In genomic region chr6:29516108-29516507, GRCh38 we compare ENCODE assay signal across 8 cellular contexts. TPM values are rescaled to one million over a fixed set of nuclear protein-coding genes. Genes with fewer than 3 reads are reported as not detected.
DNase-seq lines count a peak whose midpoint lies in the region; ATAC-seq and TF ChIP-seq lines count a peak whose summit lies in the region.

No MANE protein-coding gene starts in this region.

- TF ChIP-seq CTCF in Calu3 (IDR thresholded peaks at IDR 0.05; ENCODE audit: unreplicated experiment), result no peak
- no peak for TF ChIP-seq CTCF in glutamatergic neuron (IDR thresholded peaks at IDR 0.05; ENCODE audit: partially characterized antibody, unreplicated experiment)
- no peak for TF ChIP-seq CTCF in thyroid gland (IDR thresholded peaks at IDR 0.05)

- no peaks in the 10 kb centered on the region for H3K36me3 Mint-ChIP-seq in Calu3 (ENCODE audit: insufficient read depth, unreplicated experiment)
- no peaks in the 10 kb centered on the region for H3K36me3 Mint-ChIP-seq in activated CD4-positive, alpha-beta T cell treated with anti-CD3 and anti-CD28 coated beads, Interleukin-2, amount 10 ng/mL, durations not matched to agents 7 days and 5 days (ENCODE audit: low read depth)
- H3K36me3 Mint-ChIP-seq in glutamatergic neuron (ENCODE audit: unreplicated experiment), result no peaks in the 10 kb centered on the region

- intact Hi-C loops in Calu3 (cut with micrococcal nuclease; ENCODE audit: unreplicated experiment), result loop anchor here (10.0 kb wide), 1 partner anchor 101 kb away; the partner anchor contains the start of gene OR12D1
- intact Hi-C loops in thyroid gland (cut with DNase I), result no loop called here

- DNase-seq in Calu3, result peak; percentile 65
- peak; percentile 91 for DNase-seq in HT1080 (ENCODE audit: low read depth)
- DNase-seq in activated CD4-positive, alpha-beta T cell treated with anti-CD3 and anti-CD28 coated beads, Interleukin-2, amount 10 ng/mL, durations not matched to agents 7 days and 5 days, result peak; percentile 25
- DNase-seq in iris pigment epithelial cell (ENCODE audit: low read depth), result peak; percentile 53
- DNase-seq in glutamatergic neuron, result no peak
- DNase-seq in thyroid gland, result no peak

- CTCF ChIA-PET in Calu3 (lab: Charles Lee), result no interaction called here
- CTCF ChIA-PET in activated CD4-positive, alpha-beta T cell treated with anti-CD3 and anti-CD28 coated beads, Interleukin-2, amount 10 ng/mL, durations not matched to agents 7 days and 5 days (lab: Charles Lee), result no interaction called here

- POLR2A ChIA-PET in activated CD4-positive, alpha-beta T cell treated with anti-CD3 and anti-CD28 coated beads, Interleukin-2, amount 10 ng/mL, durations not matched to agents 7 days and 5 days (lab: Charles Lee), result no interaction called here

- H3K4me1 ChIP-seq in thyroid gland, result no peaks in the 10 kb centered on the region

- no peak overlapping the region for H3K4me3 Mint-ChIP-seq in Calu3 (ENCODE audit: low read depth, unreplicated experiment)
- no peak overlapping the region for H3K4me3 Mint-ChIP-seq in activated CD4-positive, alpha-beta T cell treated with anti-CD3 and anti-CD28 coated beads, Interleukin-2, amount 10 ng/mL, durations not matched to agents 7 days and 5 days
- H3K4me3 Mint-ChIP-seq in glutamatergic neuron (ENCODE audit: unreplicated experiment), result no peak overlapping the region

- 74 to 78% methylated on average over 6 of the region's 6 CpGs for WGBS in thyroid gland, 2 donors

- no peak overlapping the region for H3K4me3 ChIP-seq in thyroid gland (replicated peaks in 1 of 3)

- H3K4me1 Mint-ChIP-seq in Calu3 (ENCODE audit: low read depth, unreplicated experiment) (peaks cover 17% of the 10 kb centered on the region), glutamatergic neuron (ENCODE audit: low read depth, unreplicated experiment) (no peaks in the 10 kb centered on the region)
- peaks cover 13% of the 10 kb centered on the region for H3K4me1 Mint-ChIP-seq in activated CD4-positive, alpha-beta T cell treated with anti-CD3 and anti-CD28 coated beads, Interleukin-2, amount 10 ng/mL, durations not matched to agents 7 days and 5 days

- H3K9me3 Mint-ChIP-seq in Calu3 (ENCODE audit: low read depth, unreplicated experiment) (peaks cover 8% of the 10 kb centered on the region), glutamatergic neuron (ENCODE audit: unreplicated experiment) (peaks cover 6% of the 10 kb centered on the region)
- no peaks in the 10 kb centered on the region for H3K9me3 Mint-ChIP-seq in activated CD4-positive, alpha-beta T cell treated with anti-CD3 and anti-CD28 coated beads, Interleukin-2, amount 10 ng/mL, durations not matched to agents 7 days and 5 days

- H3K36me3 ChIP-seq in thyroid gland, result no peaks in the 10 kb centered on the region

- no peak for ATAC-seq in HG02798 (IDR thresholded peaks at IDR 0.05; ENCODE audit: poor library complexity, unreplicated experiment)
- no peak for ATAC-seq in GM18520 (IDR thresholded peaks at IDR 0.05; ENCODE audit: unreplicated experiment)

- peak overlapping the region; percentile 51 for H3K27ac Mint-ChIP-seq in Calu3 (ENCODE audit: unreplicated experiment)
- no peak overlapping the region for H3K27ac Mint-ChIP-seq in activated CD4-positive, alpha-beta T cell treated with anti-CD3 and anti-CD28 coated beads, Interleukin-2, amount 10 ng/mL, durations not matched to agents 7 days and 5 days
- H3K27ac Mint-ChIP-seq in glutamatergic neuron (ENCODE audit: unreplicated experiment), result no peak overlapping the region

- no TSS peak for BruUV-seq in Calu3 (replicated peaks; lab: Mats Ljungman, UMichigan)

- H3K9me3 ChIP-seq in thyroid gland, result no peaks in the 10 kb centered on the region

- H3K27me3 ChIP-seq in thyroid gland, result no peaks in the 10 kb centered on the region

- no peak overlapping the region for H3K27ac ChIP-seq in thyroid gland

- TF ChIP-seq POLR2A in thyroid gland (IDR thresholded peaks at IDR 0.05), result no peak

- no peaks in the 10 kb centered on the region for H3K27me3 Mint-ChIP-seq in Calu3 (ENCODE audit: unreplicated experiment)
- H3K27me3 Mint-ChIP-seq in activated CD4-positive, alpha-beta T cell treated with anti-CD3 and anti-CD28 coated beads, Interleukin-2, amount 10 ng/mL, durations not matched to agents 7 days and 5 days, result peaks cover 3% of the 10 kb centered on the region
- H3K27me3 Mint-ChIP-seq in glutamatergic neuron (ENCODE audit: unreplicated experiment), result no peaks in the 10 kb centered on the region

RNA-seq across cellular contexts. Expression of gene MAS1L, which starts 28.4 kb away (rescaled TPM):
- total RNA-seq in Calu3 (2022), result not detected in 2 replicates
- total RNA-seq in HT1080 (2014; rRNA removed; shearing (Covaris generic)), result not detected in 2 replicates
- 0.13 TPM in 1 of 2 replicates, not detected in the other for polyA plus RNA-seq in HT1080 (2015; cell fraction: cytosol; rRNA removed)
- not detected in 2 replicates for polyA plus RNA-seq in HT1080 (2015; cell fraction: nucleus; rRNA removed)
- not detected for total RNA-seq in activated CD4-positive, alpha-beta T cell treated with anti-CD3 and anti-CD28 coated beads, Interleukin-2, amount 10 ng/mL, durations not matched to agents 7 days and 5 days
- not detected for total RNA-seq in glutamatergic neuron (ENCODE audit: unreplicated experiment)
- total RNA-seq in thyroid gland, result not detected

RNA-seq across cellular contexts. Expression of gene UBD, which starts 43.4 kb away (rescaled TPM):
- total RNA-seq in Calu3 (2022), result 74.0 and 82.8 TPM in 2 replicates
- not detected in 2 replicates for total RNA-seq in HT1080 (2014; rRNA removed; shearing (Covaris generic))
- polyA plus RNA-seq in HT1080 (2015; cell fraction: cytosol; rRNA removed), result 0.17 TPM in 1 of 2 replicates, not detected in the other
- 1.1 TPM in 1 of 2 replicates, not detected in the other for polyA plus RNA-seq in HT1080 (2015; cell fraction: nucleus; rRNA removed)
- under 1 TPM; 0.37 to 0.42 TPM for total RNA-seq in activated CD4-positive, alpha-beta T cell treated with anti-CD3 and anti-CD28 coated beads, Interleukin-2, amount 10 ng/mL, durations not matched to agents 7 days and 5 days
- not detected for total RNA-seq in glutamatergic neuron (ENCODE audit: unreplicated experiment)
- total RNA-seq in thyroid gland, result 1 to 10 TPM in 1 of 4 donors, under 1 TPM in 1, not detected in 2; 0.93 to 1.5 TPM

RNA-seq across cellular contexts. Expression of gene OR2H1, which starts 59.2 kb away (rescaled TPM):
- not detected in 2 replicates for total RNA-seq in Calu3 (2022)
- not detected in 2 replicates for total RNA-seq in HT1080 (2014; rRNA removed; shearing (Covaris generic))
- not detected in 2 replicates for polyA plus RNA-seq in HT1080 (2015; cell fraction: cytosol; rRNA removed)
- not detected in 2 replicates for polyA plus RNA-seq in HT1080 (2015; cell fraction: nucleus; rRNA removed)
- not detected for total RNA-seq in activated CD4-positive, alpha-beta T cell treated with anti-CD3 and anti-CD28 coated beads, Interleukin-2, amount 10 ng/mL, durations not matched to agents 7 days and 5 days
- total RNA-seq in glutamatergic neuron (ENCODE audit: unreplicated experiment), result not detected
- not detected for total RNA-seq in thyroid gland

RNA-seq across cellular contexts. Expression of gene OR11A1, which starts 59.2 kb away (rescaled TPM):
- total RNA-seq in Calu3 (2022) (not detected in 2 replicates), glutamatergic neuron (ENCODE audit: unreplicated experiment) (not detected), thyroid gland (not detected)
- total RNA-seq in HT1080 (2014; rRNA removed; shearing (Covaris generic)), result not detected in 2 replicates
- not detected in 2 replicates for polyA plus RNA-seq in HT1080 (2015; cell fraction: cytosol; rRNA removed)
- polyA plus RNA-seq in HT1080 (2015; cell fraction: nucleus; rRNA removed), result not detected in 2 replicates
- not detected for total RNA-seq in activated CD4-positive, alpha-beta T cell treated with anti-CD3 and anti-CD28 coated beads, Interleukin-2, amount 10 ng/mL, durations not matched to agents 7 days and 5 days

Comparison
In these comparisons a context has a peak if more than half of its experiments do, and no peak if none do; other contexts are left out.
1. DNase-seq: peak in Calu3 (single experiment), HT1080 (single experiment), activated CD4-positive, alpha-beta T cell treated with anti-CD3 and anti-CD28 coated beads, Interleukin-2, amount 10 ng/mL, durations not matched to agents 7 days and 5 days (single experiment) and iris pigment epithelial cell (single experiment); none in glutamatergic neuron (single experiment) and thyroid gland (0 of 2).
2. RNA of gene UBD, which starts 43.4 kb away (total RNA-seq): 74.0 to 82.8 TPM in Calu3; 0.93 to 1.5 TPM in thyroid gland, 0.37 to 0.42 TPM in activated CD4-positive, alpha-beta T cell treated with anti-CD3 and anti-CD28 coated beads, Interleukin-2, amount 10 ng/mL, durations not matched to agents 7 days and 5 days, not detected in HT1080 and not detected in glutamatergic neuron (single experiment); every median in the first group is over 10 times any median in the second.